1 cellular context compared by ENCODE assay signal in the genomic region with DNA sequence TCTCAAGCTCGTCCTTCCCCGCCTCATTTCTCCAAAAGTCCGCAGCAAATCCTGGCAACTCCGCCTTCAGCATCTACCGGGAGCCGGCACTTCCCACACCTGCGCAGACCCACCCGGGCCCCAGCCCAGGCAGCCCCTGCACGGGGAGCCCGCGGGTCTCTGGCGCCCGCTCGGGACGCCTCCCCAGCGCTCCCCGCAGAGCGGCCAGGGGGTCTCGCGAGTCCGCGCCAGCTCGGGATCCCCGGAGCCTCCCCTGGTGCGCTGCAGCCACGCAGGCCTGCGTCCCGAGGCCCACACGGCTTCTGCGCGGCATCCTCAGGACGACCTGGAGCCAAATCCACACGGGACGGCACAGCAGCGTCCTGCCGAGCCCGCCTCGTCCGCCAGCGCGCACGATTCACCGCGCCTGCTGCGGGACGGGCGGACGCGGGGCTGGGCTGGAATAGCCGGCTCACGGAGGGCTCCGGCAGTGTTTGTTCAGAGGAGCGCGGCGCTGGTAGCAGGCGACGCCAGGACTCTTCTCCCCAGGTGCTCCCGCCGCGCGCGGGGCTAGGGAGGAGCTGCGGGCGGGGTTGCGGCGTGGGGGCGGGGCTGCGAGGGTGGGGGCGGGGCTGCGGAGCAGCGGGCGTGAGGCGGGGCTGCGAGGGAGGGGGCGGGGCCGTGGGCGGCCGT.
A peak's percentile ranks its signal among the peaks of the same experiment; 100 is the strongest.
TF ChIP-seq lines count a peak whose summit lies in the region.

No MANE protein-coding gene starts in this region.

TF ChIP-seq in HepG2, 621 proteins besides CTCF, POLR2A, EP300 and RAD21 (continued from another document and continues in another):
- no peak for TF ChIP-seq HMGA1 (CRISPR knock-in tag; conservative IDR thresholded peaks at IDR 0.05)
- no peak for TF ChIP-seq GLMP (CRISPR knock-in tag; IDR thresholded peaks at IDR 0.05; ENCODE audit: borderline replicate concordance)
- TF ChIP-seq, protein P1, sequence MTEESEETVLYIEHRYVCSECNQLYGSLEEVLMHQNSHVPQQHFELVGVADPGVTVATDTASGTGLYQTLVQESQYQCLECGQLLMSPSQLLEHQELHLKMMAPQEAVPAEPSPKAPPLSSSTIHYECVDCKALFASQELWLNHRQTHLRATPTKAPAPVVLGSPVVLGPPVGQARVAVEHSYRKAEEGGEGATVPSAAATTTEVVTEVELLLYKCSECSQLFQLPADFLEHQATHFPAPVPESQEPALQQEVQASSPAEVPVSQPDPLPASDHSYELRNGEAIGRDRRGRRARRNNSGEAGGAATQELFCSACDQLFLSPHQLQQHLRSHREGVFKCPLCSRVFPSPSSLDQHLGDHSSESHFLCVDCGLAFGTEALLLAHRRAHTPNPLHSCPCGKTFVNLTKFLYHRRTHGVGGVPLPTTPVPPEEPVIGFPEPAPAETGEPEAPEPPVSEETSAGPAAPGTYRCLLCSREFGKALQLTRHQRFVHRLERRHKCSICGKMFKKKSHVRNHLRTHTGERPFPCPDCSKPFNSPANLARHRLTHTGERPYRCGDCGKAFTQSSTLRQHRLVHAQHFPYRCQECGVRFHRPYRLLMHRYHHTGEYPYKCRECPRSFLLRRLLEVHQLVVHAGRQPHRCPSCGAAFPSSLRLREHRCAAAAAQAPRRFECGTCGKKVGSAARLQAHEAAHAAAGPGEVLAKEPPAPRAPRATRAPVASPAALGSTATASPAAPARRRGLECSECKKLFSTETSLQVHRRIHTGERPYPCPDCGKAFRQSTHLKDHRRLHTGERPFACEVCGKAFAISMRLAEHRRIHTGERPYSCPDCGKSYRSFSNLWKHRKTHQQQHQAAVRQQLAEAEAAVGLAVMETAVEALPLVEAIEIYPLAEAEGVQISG (CRISPR knock-in tag; IDR thresholded peaks at IDR 0.05): no peak
- TF ChIP-seq DMTF1 (CRISPR knock-in tag; IDR thresholded peaks at IDR 0.05): no peak
- TF ChIP-seq ZNF720 (CRISPR knock-in tag; IDR thresholded peaks at IDR 0.05): no peak
- no peak for TF ChIP-seq KLF9 (CRISPR knock-in tag; IDR thresholded peaks at IDR 0.05; ENCODE audit: low read depth)
- no peak for TF ChIP-seq E2F5 (CRISPR knock-in tag; conservative IDR thresholded peaks at IDR 0.05)
- TF ChIP-seq SRSF4 (IDR thresholded peaks at IDR 0.05; ENCODE audit: low read depth, low read length, poor library complexity, severe bottlenecking): no peak
- TF ChIP-seq, protein P2, sequence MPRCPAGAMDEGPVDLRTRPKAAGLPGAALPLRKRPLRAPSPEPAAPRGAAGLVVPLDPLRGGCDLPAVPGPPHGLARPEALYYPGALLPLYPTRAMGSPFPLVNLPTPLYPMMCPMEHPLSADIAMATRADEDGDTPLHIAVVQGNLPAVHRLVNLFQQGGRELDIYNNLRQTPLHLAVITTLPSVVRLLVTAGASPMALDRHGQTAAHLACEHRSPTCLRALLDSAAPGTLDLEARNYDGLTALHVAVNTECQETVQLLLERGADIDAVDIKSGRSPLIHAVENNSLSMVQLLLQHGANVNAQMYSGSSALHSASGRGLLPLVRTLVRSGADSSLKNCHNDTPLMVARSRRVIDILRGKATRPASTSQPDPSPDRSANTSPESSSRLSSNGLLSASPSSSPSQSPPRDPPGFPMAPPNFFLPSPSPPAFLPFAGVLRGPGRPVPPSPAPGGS (CRISPR knock-in tag; IDR thresholded peaks at IDR 0.05): peak; percentile 69; the same call in 1 of the 2 replicates
- no peak for TF ChIP-seq ETS1 (CRISPR knock-in tag; IDR thresholded peaks at IDR 0.05)
- no peak for TF ChIP-seq ASH2L (IDR thresholded peaks at IDR 0.05; ENCODE audit: insufficient read length, low read depth, low read length)
- no peak for TF ChIP-seq ZKSCAN8 (CRISPR knock-in tag; IDR thresholded peaks at IDR 0.05; ENCODE audit: borderline replicate concordance)
- TF ChIP-seq DPF2 (CRISPR knock-in tag; IDR thresholded peaks at IDR 0.05; ENCODE audit: borderline replicate concordance, low read depth): no peak
- TF ChIP-seq, protein P3, sequence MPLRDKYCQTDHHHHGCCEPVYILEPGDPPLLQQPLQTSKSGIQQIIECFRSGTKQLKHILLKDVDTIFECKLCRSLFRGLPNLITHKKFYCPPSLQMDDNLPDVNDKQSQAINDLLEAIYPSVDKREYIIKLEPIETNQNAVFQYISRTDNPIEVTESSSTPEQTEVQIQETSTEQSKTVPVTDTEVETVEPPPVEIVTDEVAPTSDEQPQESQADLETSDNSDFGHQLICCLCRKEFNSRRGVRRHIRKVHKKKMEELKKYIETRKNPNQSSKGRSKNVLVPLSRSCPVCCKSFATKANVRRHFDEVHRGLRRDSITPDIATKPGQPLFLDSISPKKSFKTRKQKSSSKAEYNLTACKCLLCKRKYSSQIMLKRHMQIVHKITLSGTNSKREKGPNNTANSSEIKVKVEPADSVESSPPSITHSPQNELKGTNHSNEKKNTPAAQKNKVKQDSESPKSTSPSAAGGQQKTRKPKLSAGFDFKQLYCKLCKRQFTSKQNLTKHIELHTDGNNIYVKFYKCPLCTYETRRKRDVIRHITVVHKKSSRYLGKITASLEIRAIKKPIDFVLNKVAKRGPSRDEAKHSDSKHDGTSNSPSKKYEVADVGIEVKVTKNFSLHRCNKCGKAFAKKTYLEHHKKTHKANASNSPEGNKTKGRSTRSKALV (CRISPR knock-in tag; IDR thresholded peaks at IDR 0.05): peak; percentile 83
- no peak for TF ChIP-seq ZNF746 (CRISPR knock-in tag; IDR thresholded peaks at IDR 0.05)
- TF ChIP-seq, protein P4, sequence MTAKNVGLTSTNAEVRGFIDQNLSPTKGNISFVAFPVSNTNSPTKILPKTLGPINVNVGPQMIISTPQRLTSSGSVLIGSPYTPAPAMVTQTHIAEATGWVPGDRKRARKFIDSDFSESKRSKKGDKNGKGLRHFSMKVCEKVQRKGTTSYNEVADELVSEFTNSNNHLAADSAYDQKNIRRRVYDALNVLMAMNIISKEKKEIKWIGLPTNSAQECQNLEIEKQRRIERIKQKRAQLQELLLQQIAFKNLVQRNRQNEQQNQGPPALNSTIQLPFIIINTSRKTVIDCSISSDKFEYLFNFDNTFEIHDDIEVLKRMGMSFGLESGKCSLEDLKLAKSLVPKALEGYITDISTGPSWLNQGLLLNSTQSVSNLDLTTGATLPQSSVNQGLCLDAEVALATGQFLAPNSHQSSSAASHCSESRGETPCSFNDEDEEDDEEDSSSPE (CRISPR knock-in tag; IDR thresholded peaks at IDR 0.05): peak; percentile 63
- no peak for TF ChIP-seq ZFP1 (CRISPR knock-in tag; IDR thresholded peaks at IDR 0.05)
- TF ChIP-seq HNF4A (CRISPR knock-in tag; IDR thresholded peaks at IDR 0.05): no peak
- no peak for TF ChIP-seq RCOR2 (CRISPR knock-in tag; IDR thresholded peaks at IDR 0.05)
- TF ChIP-seq, protein P5, sequence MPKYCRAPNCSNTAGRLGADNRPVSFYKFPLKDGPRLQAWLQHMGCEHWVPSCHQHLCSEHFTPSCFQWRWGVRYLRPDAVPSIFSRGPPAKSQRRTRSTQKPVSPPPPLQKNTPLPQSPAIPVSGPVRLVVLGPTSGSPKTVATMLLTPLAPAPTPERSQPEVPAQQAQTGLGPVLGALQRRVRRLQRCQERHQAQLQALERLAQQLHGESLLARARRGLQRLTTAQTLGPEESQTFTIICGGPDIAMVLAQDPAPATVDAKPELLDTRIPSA (CRISPR knock-in tag; IDR thresholded peaks at IDR 0.05; ENCODE audit: borderline replicate concordance): no peak; the same call in 1 of the 2 replicates
- TF ChIP-seq, protein P6, sequence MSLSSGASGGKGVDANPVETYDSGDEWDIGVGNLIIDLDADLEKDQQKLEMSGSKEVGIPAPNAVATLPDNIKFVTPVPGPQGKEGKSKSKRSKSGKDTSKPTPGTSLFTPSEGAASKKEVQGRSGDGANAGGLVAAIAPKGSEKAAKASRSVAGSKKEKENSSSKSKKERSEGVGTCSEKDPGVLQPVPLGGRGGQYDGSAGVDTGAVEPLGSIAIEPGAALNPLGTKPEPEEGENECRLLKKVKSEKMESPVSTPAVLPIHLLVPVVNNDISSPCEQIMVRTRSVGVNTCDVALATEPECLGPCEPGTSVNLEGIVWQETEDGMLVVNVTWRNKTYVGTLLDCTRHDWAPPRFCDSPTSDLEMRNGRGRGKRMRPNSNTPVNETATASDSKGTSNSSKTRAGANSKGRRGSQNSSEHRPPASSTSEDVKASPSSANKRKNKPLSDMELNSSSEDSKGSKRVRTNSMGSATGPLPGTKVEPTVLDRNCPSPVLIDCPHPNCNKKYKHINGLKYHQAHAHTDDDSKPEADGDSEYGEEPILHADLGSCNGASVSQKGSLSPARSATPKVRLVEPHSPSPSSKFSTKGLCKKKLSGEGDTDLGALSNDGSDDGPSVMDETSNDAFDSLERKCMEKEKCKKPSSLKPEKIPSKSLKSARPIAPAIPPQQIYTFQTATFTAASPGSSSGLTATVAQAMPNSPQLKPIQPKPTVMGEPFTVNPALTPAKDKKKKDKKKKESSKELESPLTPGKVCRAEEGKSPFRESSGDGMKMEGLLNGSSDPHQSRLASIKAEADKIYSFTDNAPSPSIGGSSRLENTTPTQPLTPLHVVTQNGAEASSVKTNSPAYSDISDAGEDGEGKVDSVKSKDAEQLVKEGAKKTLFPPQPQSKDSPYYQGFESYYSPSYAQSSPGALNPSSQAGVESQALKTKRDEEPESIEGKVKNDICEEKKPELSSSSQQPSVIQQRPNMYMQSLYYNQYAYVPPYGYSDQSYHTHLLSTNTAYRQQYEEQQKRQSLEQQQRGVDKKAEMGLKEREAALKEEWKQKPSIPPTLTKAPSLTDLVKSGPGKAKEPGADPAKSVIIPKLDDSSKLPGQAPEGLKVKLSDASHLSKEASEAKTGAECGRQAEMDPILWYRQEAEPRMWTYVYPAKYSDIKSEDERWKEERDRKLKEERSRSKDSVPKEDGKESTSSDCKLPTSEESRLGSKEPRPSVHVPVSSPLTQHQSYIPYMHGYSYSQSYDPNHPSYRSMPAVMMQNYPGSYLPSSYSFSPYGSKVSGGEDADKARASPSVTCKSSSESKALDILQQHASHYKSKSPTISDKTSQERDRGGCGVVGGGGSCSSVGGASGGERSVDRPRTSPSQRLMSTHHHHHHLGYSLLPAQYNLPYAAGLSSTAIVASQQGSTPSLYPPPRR (CRISPR knock-in tag; IDR thresholded peaks at IDR 0.05; ENCODE audit: borderline replicate concordance): no peak
- TF ChIP-seq ZNF670 (CRISPR knock-in tag; IDR thresholded peaks at IDR 0.05; ENCODE audit: borderline replicate concordance): 0 out of 2 replicates have a peak, but pooled peaks have one; percentile 20
- TF ChIP-seq, protein P7, sequence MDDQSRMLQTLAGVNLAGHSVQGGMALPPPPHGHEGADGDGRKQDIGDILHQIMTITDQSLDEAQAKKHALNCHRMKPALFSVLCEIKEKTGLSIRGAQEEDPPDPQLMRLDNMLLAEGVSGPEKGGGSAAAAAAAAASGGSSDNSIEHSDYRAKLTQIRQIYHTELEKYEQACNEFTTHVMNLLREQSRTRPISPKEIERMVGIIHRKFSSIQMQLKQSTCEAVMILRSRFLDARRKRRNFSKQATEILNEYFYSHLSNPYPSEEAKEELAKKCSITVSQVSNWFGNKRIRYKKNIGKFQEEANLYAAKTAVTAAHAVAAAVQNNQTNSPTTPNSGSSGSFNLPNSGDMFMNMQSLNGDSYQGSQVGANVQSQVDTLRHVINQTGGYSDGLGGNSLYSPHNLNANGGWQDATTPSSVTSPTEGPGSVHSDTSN (CRISPR knock-in tag; IDR thresholded peaks at IDR 0.05; ENCODE audit: borderline replicate concordance): no peak
- no peak for TF ChIP-seq ZNF607 (CRISPR knock-in tag; IDR thresholded peaks at IDR 0.05; ENCODE audit: borderline replicate concordance)
- no peak for TF ChIP-seq ZNF317 (CRISPR knock-in tag; IDR thresholded peaks at IDR 0.05)
- no peak; the same call in 1 of the 2 replicates for TF ChIP-seq ZFP82 (CRISPR knock-in tag; IDR thresholded peaks at IDR 0.05; ENCODE audit: borderline replicate concordance)
- no peak for TF ChIP-seq GTF3A (CRISPR knock-in tag; conservative IDR thresholded peaks at IDR 0.05)
- TF ChIP-seq ZNF567 (CRISPR knock-in tag; IDR thresholded peaks at IDR 0.05; ENCODE audit: borderline replicate concordance): no peak
- TF ChIP-seq MAFG (CRISPR knock-in tag; IDR thresholded peaks at IDR 0.05): no peak
- TF ChIP-seq SAFB2 (CRISPR knock-in tag; IDR thresholded peaks at IDR 0.05; ENCODE audit: borderline replicate concordance, low read depth): no peak
